In the genomic region with DNA sequence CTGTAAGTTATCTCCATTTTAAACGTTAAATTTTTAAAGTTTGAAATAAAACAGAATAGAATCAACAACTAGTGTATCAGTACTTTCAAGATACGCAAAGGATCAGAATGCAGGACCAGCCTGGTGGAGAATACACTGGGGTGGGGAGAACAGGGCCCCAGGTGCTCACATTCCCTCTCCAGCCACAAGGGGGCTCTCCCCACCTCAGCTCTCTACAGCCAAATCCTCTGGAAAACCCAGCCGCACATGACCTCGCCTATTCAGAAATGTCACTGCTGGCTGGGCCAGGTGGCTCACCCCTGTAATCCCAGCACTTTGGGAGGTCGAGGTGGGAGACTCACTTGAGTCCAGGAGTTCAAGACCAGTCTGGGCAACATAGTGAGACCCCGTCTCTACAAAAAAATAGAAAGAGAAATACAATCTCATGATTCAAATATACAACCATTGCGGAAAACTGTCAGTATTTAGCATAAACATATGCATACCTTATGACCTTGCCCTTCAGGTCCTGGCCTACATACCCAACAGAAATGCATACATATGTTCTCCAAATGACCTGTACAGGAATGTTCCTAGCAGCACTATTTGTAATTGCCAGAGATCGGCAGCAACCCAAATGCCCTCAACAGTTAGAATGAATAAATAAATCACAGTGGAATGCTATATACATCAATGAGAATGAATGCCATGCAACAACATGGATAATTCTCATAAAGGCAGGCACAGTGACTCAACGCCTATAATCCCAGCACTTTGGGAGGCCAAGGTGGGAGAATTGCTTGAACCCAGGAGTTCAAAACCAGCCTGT, we compare ENCODE assay signal across 1 cellular context.
TF ChIP-seq lines count a peak whose summit lies in the region.

No MANE protein-coding gene starts in this region.

TF ChIP-seq in HEK293, 187 proteins besides CTCF, POLR2A, EP300 and RAD21 (continued from another document):
- TF ChIP-seq, protein P1, sequence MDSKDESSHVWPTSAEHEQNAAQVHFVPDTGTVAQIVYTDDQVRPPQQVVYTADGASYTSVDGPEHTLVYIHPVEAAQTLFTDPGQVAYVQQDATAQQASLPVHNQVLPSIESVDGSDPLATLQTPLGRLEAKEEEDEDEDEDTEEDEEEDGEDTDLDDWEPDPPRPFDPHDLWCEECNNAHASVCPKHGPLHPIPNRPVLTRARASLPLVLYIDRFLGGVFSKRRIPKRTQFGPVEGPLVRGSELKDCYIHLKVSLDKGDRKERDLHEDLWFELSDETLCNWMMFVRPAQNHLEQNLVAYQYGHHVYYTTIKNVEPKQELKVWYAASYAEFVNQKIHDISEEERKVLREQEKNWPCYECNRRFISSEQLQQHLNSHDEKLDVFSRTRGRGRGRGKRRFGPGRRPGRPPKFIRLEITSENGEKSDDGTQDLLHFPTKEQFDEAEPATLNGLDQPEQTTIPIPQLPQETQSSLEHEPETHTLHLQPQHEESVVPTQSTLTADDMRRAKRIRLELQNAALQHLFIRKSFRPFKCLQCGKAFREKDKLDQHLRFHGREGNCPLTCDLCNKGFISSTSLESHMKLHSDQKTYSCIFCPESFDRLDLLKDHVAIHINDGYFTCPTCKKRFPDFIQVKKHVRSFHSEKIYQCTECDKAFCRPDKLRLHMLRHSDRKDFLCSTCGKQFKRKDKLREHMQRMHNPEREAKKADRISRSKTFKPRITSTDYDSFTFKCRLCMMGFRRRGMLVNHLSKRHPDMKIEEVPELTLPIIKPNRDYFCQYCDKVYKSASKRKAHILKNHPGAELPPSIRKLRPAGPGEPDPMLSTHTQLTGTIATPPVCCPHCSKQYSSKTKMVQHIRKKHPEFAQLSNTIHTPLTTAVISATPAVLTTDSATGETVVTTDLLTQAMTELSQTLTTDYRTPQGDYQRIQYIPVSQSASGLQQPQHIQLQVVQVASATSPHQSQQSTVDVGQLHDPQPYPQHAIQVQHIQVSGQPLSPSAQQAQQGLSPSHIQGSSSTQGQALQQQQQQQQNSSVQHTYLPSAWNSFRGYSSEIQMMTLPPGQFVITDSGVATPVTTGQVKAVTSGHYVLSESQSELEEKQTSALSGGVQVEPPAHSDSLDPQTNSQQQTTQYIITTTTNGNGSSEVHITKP (tag by site-specific recombination; IDR thresholded peaks at IDR 0.05) = peak; percentile 51; the same call in 1 of the 2 replicates
- TF ChIP-seq, protein P2, sequence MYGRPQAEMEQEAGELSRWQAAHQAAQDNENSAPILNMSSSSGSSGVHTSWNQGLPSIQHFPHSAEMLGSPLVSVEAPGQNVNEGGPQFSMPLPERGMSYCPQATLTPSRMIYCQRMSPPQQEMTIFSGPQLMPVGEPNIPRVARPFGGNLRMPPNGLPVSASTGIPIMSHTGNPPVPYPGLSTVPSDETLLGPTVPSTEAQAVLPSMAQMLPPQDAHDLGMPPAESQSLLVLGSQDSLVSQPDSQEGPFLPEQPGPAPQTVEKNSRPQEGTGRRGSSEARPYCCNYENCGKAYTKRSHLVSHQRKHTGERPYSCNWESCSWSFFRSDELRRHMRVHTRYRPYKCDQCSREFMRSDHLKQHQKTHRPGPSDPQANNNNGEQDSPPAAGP (tag by site-specific recombination; IDR thresholded peaks at IDR 0.05) = 0 out of 2 replicates have a peak, but pooled peaks have one; percentile 29
- TF ChIP-seq SETDB1 (IDR thresholded peaks at IDR 0.05; ENCODE audit: insufficient read length, low read length) (no peak), ZNF391 (tag by site-specific recombination; IDR thresholded peaks at IDR 0.05; ENCODE audit: borderline replicate concordance, low read depth) (peak; percentile 68; the same call in 1 of the 2 replicates), ZNF184 (tag by site-specific recombination; IDR thresholded peaks at IDR 0.05) (peak; percentile 62; the same call in 1 of the 2 replicates), ZIC2 (tag by site-specific recombination; IDR thresholded peaks at IDR 0.05) (no peak), GLIS1 (tag by site-specific recombination; IDR thresholded peaks at IDR 0.05) (peak; percentile 55; the same call in 1 of the 2 replicates), ZBTB8A (tag by site-specific recombination; IDR thresholded peaks at IDR 0.05) (0 out of 2 replicates have a peak, but pooled peaks have one; percentile 13), ZNF239 (tag by site-specific recombination; IDR thresholded peaks at IDR 0.05) (no peak), ZNF394 (tag by site-specific recombination; IDR thresholded peaks at IDR 0.05; ENCODE audit: borderline replicate concordance) (peak; percentile 57; the same call in 1 of the 2 replicates), ZFP69B (tag by site-specific recombination; IDR thresholded peaks at IDR 0.05) (no peak), YY2 (tag by site-specific recombination; IDR thresholded peaks at IDR 0.05) (no peak), ZNF701 (tag by site-specific recombination; IDR thresholded peaks at IDR 0.05) (no peak), ZBTB20 (tag by site-specific recombination; IDR thresholded peaks at IDR 0.05) (no peak), ZNF843 (tag by site-specific recombination; IDR thresholded peaks at IDR 0.05) (no peak), ZNF600 (tag by site-specific recombination; IDR thresholded peaks at IDR 0.05) (no peak), ZFP37 (tag by site-specific recombination; IDR thresholded peaks at IDR 0.05) (peak; percentile 46; the same call in 1 of the 2 replicates), ZSCAN30 (tag by site-specific recombination; IDR thresholded peaks at IDR 0.05) (peak; percentile 68; the same call in 1 of the 2 replicates), KLF10 (tag by site-specific recombination; IDR thresholded peaks at IDR 0.05) (no peak), ZEB2 (tag by site-specific recombination; IDR thresholded peaks at IDR 0.05) (peak; percentile 64), WT1 (tag by site-specific recombination; IDR thresholded peaks at IDR 0.05) (no peak), SCRT1 (tag by site-specific recombination; IDR thresholded peaks at IDR 0.05; ENCODE audit: borderline replicate concordance) (no peak), ZNF660 (tag by site-specific recombination; IDR thresholded peaks at IDR 0.05) (peak; percentile 81), SP7 (tag by site-specific recombination; IDR thresholded peaks at IDR 0.05) (peak; percentile 49; the same call in 1 of the 2 replicates), ZNF658 (tag by site-specific recombination; IDR thresholded peaks at IDR 0.05) (no peak), ZNF2 (tag by site-specific recombination; IDR thresholded peaks at IDR 0.05) (peak; percentile 98)
- TF ChIP-seq, protein P3, sequence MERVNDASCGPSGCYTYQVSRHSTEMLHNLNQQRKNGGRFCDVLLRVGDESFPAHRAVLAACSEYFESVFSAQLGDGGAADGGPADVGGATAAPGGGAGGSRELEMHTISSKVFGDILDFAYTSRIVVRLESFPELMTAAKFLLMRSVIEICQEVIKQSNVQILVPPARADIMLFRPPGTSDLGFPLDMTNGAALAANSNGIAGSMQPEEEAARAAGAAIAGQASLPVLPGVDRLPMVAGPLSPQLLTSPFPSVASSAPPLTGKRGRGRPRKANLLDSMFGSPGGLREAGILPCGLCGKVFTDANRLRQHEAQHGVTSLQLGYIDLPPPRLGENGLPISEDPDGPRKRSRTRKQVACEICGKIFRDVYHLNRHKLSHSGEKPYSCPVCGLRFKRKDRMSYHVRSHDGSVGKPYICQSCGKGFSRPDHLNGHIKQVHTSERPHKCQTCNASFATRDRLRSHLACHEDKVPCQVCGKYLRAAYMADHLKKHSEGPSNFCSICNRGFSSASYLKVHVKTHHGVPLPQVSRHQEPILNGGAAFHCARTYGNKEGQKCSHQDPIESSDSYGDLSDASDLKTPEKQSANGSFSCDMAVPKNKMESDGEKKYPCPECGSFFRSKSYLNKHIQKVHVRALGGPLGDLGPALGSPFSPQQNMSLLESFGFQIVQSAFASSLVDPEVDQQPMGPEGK (tag by site-specific recombination; IDR thresholded peaks at IDR 0.05) = peak; percentile 71
- TF ChIP-seq, protein P4, sequence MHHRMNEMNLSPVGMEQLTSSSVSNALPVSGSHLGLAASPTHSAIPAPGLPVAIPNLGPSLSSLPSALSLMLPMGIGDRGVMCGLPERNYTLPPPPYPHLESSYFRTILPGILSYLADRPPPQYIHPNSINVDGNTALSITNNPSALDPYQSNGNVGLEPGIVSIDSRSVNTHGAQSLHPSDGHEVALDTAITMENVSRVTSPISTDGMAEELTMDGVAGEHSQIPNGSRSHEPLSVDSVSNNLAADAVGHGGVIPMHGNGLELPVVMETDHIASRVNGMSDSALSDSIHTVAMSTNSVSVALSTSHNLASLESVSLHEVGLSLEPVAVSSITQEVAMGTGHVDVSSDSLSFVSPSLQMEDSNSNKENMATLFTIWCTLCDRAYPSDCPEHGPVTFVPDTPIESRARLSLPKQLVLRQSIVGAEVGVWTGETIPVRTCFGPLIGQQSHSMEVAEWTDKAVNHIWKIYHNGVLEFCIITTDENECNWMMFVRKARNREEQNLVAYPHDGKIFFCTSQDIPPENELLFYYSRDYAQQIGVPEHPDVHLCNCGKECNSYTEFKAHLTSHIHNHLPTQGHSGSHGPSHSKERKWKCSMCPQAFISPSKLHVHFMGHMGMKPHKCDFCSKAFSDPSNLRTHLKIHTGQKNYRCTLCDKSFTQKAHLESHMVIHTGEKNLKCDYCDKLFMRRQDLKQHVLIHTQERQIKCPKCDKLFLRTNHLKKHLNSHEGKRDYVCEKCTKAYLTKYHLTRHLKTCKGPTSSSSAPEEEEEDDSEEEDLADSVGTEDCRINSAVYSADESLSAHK (tag by site-specific recombination; IDR thresholded peaks at IDR 0.05) = no peak
- TF ChIP-seq, protein P5, sequence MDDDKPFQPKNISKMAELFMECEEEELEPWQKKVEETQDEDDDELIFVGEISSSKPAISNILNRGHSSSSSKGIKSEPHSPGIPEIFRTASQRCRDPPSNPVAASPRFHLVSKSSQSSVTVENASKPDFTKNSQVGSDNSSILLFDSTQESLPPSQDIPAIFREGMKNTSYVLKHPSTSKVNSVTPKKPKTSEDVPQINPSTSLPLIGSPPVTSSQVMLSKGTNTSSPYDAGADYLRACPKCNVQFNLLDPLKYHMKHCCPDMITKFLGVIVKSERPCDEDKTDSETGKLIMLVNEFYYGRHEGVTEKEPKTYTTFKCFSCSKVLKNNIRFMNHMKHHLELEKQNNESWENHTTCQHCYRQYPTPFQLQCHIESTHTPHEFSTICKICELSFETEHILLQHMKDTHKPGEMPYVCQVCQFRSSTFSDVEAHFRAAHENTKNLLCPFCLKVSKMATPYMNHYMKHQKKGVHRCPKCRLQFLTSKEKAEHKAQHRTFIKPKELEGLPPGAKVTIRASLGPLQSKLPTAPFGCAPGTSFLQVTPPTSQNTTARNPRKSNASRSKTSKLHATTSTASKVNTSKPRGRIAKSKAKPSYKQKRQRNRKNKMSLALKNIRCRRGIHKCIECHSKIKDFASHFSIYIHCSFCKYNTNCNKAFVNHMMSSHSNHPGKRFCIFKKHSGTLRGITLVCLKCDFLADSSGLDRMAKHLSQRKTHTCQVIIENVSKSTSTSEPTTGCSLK (tag by site-specific recombination; IDR thresholded peaks at IDR 0.05) = no peak
